Comparison of ENCODE assay signal across 8 cellular contexts in the genomic region with DNA sequence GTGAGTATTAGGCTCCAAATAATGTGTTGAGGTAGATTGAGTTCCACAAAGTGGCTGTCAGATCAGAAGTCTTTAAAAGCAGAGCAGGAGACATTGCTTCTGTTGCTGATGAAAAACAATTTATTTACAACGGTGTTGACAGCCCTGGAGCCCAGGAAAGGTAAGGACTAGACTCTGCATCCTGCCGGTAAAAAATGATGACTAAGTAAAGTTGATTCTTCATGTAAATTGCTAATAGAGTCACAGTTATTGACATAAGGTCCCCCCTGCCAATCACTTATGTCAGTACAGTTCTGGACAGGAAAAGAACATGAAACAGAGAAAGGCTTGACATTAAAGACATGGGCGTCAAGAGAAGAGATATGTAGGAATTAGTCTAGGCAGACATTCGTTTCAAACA.
"Had no signal": no experiment of that assay in that cellular context is flagged by ENCODE, and none has a peak within 500 bp of the region (broad histone marks: within the 10 kb centered on the region; RNA-seq: fewer than 3 reads in every experiment).

No MANE protein-coding gene starts in this region.

- H3K27ac ChIP-seq: HL-60, KMS-11 had no signal

- FAIRE-seq: HTR-8/SVneo, K562 had no signal

- H3K36me3 Mint-ChIP-seq: IgD-negative memory B cell had no signal

- DNase-seq: Karpas-422, KBM-7, KG1 had no signal

- H3K4me1 Mint-ChIP-seq: IgD-negative memory B cell had no signal

- H3K27me3 Mint-ChIP-seq: IgD-negative memory B cell had no signal

- H3K4me2 ChIP-seq: KMS-11 had no signal

- H3K9ac ChIP-seq: KMS-11 had no signal

- H3K4me3 ChIP-seq: K562 had no signal

- H3K4me3 Mint-ChIP-seq: IgD-negative memory B cell had no signal

- ATAC-seq: K562 had no signal
